ENCODE assay signal across 8 cellular contexts in the genomic region with DNA sequence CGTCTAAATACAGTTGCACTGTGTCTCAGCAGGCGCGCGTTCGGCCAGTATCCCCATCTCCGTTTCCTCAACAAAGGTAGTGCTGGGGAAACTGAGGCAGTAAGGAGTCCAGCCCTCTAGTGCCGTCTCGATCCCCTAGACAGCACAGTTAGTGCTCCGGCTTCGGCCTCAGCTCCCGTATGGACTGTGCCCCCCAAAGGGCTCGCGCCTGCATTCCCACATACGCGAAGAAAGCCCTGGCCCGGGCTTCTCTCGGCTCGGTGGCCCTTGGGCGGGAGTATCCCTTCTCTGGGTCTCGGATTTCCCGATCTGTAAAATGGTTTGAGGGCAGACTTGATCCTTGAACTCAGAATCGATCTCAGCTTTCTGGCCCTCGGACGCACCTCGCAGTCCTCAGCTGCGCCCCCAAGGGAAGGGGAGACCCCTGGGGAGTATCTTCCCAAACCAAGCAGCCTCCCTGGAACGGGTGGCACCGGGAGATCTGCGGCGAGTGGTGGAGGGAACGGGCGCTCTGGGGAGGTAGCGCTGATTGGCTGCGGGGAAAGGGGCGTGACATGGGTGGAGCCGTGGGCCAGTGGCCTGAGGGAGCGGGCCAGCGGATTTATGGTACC. TPM values are rescaled to one million over a fixed set of nuclear protein-coding genes. Genes with fewer than 3 reads are reported as not detected.
DNase-seq lines count a peak whose midpoint lies in the region; ATAC-seq and TF ChIP-seq lines count a peak whose summit lies in the region.

No MANE protein-coding gene starts in this region.

- peaks cover 52% of the 10 kb centered on the region for H3K4me1 ChIP-seq in lower lobe of right lung

- no peaks in the 10 kb centered on the region for H3K9me3 ChIP-seq in lower lobe of right lung

- intact Hi-C loops in lower lobe of right lung (cut with DNase I), result no loop called here

- ATAC-seq in GM18909 (IDR thresholded peaks at IDR 0.05; ENCODE audit: poor library complexity, unreplicated experiment) (peak; percentile 44), HG03521 (IDR thresholded peaks at IDR 0.05; ENCODE audit: unreplicated experiment) (peak; percentile 24), lower lobe of right lung (peak; percentile 75 to 82)

- peaks cover 27% of the 10 kb centered on the region for H3K36me3 ChIP-seq in lower lobe of right lung

- DNase-seq in AG10803 (ENCODE audit: low read depth) (peak; percentile 64), NCI-H748 (lab: John Stamatoyannopoulos, UW; ENCODE audit: unreplicated experiment) (peak; percentile 85), lower lobe of right lung (peak; percentile 90)
- DNase-seq in activated CD4-positive, alpha-beta T cell treated with anti-CD3 and anti-CD28 coated beads, Interleukin-2, amount 50 U/mL, for 48 hours, result peak; percentile 75 to 83
- peak; percentile 48 for DNase-seq in effector CD4-positive, alpha-beta T cell
- peak; percentile 29 to 39 (median 29) for DNase-seq in stimulated activated CD4-positive, alpha-beta T cell treated with anti-CD3 and anti-CD28 coated beads, TNF-alpha, amount 100 ng/mL, for 4 hours (ENCODE audit: low read depth in 3 of 3)

- H3K4me3 ChIP-seq in AG10803 (ENCODE audit: low read length) (peak overlapping the region; percentile 100), lower lobe of right lung (peak overlapping the region; percentile 100)

- H3K27me3 ChIP-seq in lower lobe of right lung (ENCODE audit: low read depth), result peaks cover 20% of the 10 kb centered on the region

- TF ChIP-seq CTCF in AG10803 (conservative IDR thresholded peaks at IDR 0.05; ENCODE audit: low read length) (no peak), lower lobe of right lung (IDR thresholded peaks at IDR 0.05) (no peak)

- peak overlapping the region; percentile 95 for H3K27ac ChIP-seq in lower lobe of right lung

RNA-seq across cellular contexts. Expression of gene PEX16, which starts 0.8 kb away (rescaled TPM):
- total RNA-seq in lower lobe of right lung, result 22.7 TPM

RNA-seq across cellular contexts. Expression of gene LARGE2, which starts 4.0 kb away (rescaled TPM):
- 5.0 TPM for total RNA-seq in lower lobe of right lung

RNA-seq across cellular contexts. Expression of gene FREY1, which starts 11.4 kb away (rescaled TPM):
- 0.53 TPM for total RNA-seq in lower lobe of right lung

RNA-seq across cellular contexts. Expression of gene MAPK8IP1, which starts 33.0 kb away (rescaled TPM):
- 7.3 TPM for total RNA-seq in lower lobe of right lung

Comparison
In these comparisons a context has a peak if more than half of its experiments do, and no peak if none do; other contexts are left out.
1. Peak in every context shown above with its lines: DNase-seq, ATAC-seq, H3K4me3 ChIP-seq and H3K27ac ChIP-seq.
2. DNase-seq: peak in every context shown above with its lines; median percentile 90 in lower lobe of right lung; 85 in NCI-H748; 79 in activated CD4-positive, alpha-beta T cell treated with anti-CD3 and anti-CD28 coated beads, Interleukin-2, amount 50 U/mL, for 48 hours; 64 in AG10803; 48 in effector CD4-positive, alpha-beta T cell; 29 in stimulated activated CD4-positive, alpha-beta T cell treated with anti-CD3 and anti-CD28 coated beads, TNF-alpha, amount 100 ng/mL, for 4 hours.
3. ATAC-seq: peak in every context shown above with its lines; median percentile 78 in lower lobe of right lung; 44 in GM18909; 24 in HG03521.